Comparison of ENCODE assay signal across 1 cellular context in the genomic region with DNA sequence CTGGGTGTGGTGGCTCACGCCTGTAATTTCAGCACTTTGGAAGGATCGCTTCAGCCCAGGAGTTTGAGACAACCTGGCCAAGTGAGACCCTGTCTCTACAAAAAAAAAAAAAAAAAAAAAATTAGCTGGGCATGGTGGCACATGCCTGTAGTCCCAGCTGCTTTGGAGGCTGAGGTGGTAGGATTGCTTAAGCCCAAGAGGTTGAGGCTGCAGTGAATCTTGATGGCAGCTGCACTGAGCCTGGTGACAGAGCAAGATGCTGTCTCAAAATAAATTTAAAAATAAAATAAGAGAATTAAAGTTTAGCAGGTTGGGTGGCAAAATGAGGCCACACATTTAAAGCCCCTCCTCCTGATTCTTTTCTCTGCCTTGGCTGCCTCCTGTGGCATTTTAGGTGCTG.
TF ChIP-seq lines count a peak whose summit lies in the region.

No MANE protein-coding gene starts in this region.

TF ChIP-seq in SK-N-SH, 30 proteins besides CTCF, POLR2A, EP300 and RAD21:
- TF ChIP-seq, protein P1, sequence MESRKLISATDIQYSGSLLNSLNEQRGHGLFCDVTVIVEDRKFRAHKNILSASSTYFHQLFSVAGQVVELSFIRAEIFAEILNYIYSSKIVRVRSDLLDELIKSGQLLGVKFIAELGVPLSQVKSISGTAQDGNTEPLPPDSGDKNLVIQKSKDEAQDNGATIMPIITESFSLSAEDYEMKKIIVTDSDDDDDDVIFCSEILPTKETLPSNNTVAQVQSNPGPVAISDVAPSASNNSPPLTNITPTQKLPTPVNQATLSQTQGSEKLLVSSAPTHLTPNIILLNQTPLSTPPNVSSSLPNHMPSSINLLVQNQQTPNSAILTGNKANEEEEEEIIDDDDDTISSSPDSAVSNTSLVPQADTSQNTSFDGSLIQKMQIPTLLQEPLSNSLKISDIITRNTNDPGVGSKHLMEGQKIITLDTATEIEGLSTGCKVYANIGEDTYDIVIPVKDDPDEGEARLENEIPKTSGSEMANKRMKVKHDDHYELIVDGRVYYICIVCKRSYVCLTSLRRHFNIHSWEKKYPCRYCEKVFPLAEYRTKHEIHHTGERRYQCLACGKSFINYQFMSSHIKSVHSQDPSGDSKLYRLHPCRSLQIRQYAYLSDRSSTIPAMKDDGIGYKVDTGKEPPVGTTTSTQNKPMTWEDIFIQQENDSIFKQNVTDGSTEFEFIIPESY (IDR thresholded peaks at IDR 0.05; ENCODE audit: borderline replicate concordance, low read depth), result no peak
- TF ChIP-seq TEAD4 (IDR thresholded peaks at IDR 0.05; ENCODE audit: borderline replicate concordance, insufficient read depth) (no peak), EZH2phosphoT487 (IDR thresholded peaks at IDR 0.05; ENCODE audit: borderline replicate concordance, low read depth) (no peak), FOXM1 (IDR thresholded peaks at IDR 0.05; ENCODE audit: low read depth) (no peak), RFX5 (IDR thresholded peaks at IDR 0.05; ENCODE audit: low read length) (no peak), JUND (IDR thresholded peaks at IDR 0.05) (no peak), GATA2 (CRISPR knock-in tag; IDR thresholded peaks at IDR 0.05) (no peak), POLR2AphosphoS5 (IDR thresholded peaks at IDR 0.05; ENCODE audit: low read depth, low read length) (no peak), TAF1 (IDR thresholded peaks at IDR 0.05; ENCODE audit: borderline replicate concordance, low read depth, low read length) (no peak), CHD2 (IDR thresholded peaks at IDR 0.05; ENCODE audit: low read length, partially characterized antibody) (no peak), NFIC (IDR thresholded peaks at IDR 0.05; ENCODE audit: borderline replicate concordance) (no peak), FOSL2 (IDR thresholded peaks at IDR 0.05; ENCODE audit: borderline replicate concordance, low read depth) (no peak), YY1 (IDR thresholded peaks at IDR 0.05; ENCODE audit: low read depth) (no peak), MEF2A (IDR thresholded peaks at IDR 0.05; ENCODE audit: borderline replicate concordance, low read depth) (no peak), ELF1 (IDR thresholded peaks at IDR 0.05) (no peak), RCOR1 (IDR thresholded peaks at IDR 0.05; ENCODE audit: low read length) (no peak), TCF12 (IDR thresholded peaks at IDR 0.05) (no peak)
- TF ChIP-seq, protein P2, sequence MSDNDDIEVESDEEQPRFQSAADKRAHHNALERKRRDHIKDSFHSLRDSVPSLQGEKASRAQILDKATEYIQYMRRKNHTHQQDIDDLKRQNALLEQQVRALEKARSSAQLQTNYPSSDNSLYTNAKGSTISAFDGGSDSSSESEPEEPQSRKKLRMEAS (IDR thresholded peaks at IDR 0.05; ENCODE audit: low read depth), result no peak
- TF ChIP-seq, protein P3, sequence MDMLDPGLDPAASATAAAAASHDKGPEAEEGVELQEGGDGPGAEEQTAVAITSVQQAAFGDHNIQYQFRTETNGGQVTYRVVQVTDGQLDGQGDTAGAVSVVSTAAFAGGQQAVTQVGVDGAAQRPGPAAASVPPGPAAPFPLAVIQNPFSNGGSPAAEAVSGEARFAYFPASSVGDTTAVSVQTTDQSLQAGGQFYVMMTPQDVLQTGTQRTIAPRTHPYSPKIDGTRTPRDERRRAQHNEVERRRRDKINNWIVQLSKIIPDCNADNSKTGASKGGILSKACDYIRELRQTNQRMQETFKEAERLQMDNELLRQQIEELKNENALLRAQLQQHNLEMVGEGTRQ (IDR thresholded peaks at IDR 0.05; ENCODE audit: borderline replicate concordance, low read depth, low read length), result no peak
- TF ChIP-seq, protein P4, sequence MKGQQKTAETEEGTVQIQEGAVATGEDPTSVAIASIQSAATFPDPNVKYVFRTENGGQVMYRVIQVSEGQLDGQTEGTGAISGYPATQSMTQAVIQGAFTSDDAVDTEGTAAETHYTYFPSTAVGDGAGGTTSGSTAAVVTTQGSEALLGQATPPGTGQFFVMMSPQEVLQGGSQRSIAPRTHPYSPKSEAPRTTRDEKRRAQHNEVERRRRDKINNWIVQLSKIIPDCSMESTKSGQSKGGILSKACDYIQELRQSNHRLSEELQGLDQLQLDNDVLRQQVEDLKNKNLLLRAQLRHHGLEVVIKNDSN (IDR thresholded peaks at IDR 0.05; ENCODE audit: borderline replicate concordance, low read depth), result no peak
